9 cellular contexts compared by ENCODE assay signal in genomic region chr3:70090322-70090913, GRCh38.
DNase-seq lines count a peak whose midpoint lies in the region; ATAC-seq and TF ChIP-seq lines count a peak whose summit lies in the region.
"Had no signal": no experiment of that assay in that cellular context is flagged by ENCODE, and none has a peak within 500 bp of the region (broad histone marks: within the 10 kb centered on the region; RNA-seq: fewer than 3 reads in every experiment).

No MANE protein-coding gene starts in this region.

- H3K4me1 ChIP-seq in DND-41 (ENCODE audit: insufficient read depth, low read length): no peaks in the 10 kb centered on the region

- TF ChIP-seq CTCF in DND-41 (IDR thresholded peaks at IDR 0.05; ENCODE audit: borderline replicate concordance, extremely low read depth, low read length, poor library complexity, severe bottlenecking) (peak; percentile 67), WTC11 (IDR thresholded peaks at IDR 0.05) (peak; percentile 56)

- H3K4me2 ChIP-seq in DND-41 (ENCODE audit: insufficient read depth, low read length): no peak overlapping the region

- no peaks in the 10 kb centered on the region for H3K79me2 ChIP-seq in DND-41 (ENCODE audit: insufficient read depth, low read length)

- H2AFZ ChIP-seq in DND-41 (ENCODE audit: low read depth, low read length): no peak overlapping the region

- no peaks in the 10 kb centered on the region for H3K36me3 Mint-ChIP-seq in WTC11

- H3K9ac ChIP-seq in DND-41 (ENCODE audit: low read depth, low read length): no peak overlapping the region

- H3K4me3 ChIP-seq in DND-41 (ENCODE audit: low read depth in 1 of 2, low read length in 2 of 2): no peak overlapping the region
- H3K4me3 ChIP-seq: mucosa of descending colon had no signal

- no peaks in the 10 kb centered on the region for H3K27me3 Mint-ChIP-seq in WTC11 (ENCODE audit: low read depth)

- CTCF ChIA-PET in WTC11 (lab: Charles Lee): interaction anchor here (0.6 to 2.4 kb wide), 14 partner anchors 12 to 442 kb away, joined by 3 to 13 read pairs (median 3); no protein-coding TSS in a partner anchor

- no peaks in the 10 kb centered on the region for H3K9me3 Mint-ChIP-seq in WTC11

- H3K36me3 ChIP-seq in DND-41 (ENCODE audit: insufficient read depth, low read length): no peaks in the 10 kb centered on the region

- no peak overlapping the region for H3K4me3 Mint-ChIP-seq in WTC11

- H3K9me3 ChIP-seq in DND-41 (ENCODE audit: insufficient read depth, low read length, severe bottlenecking): no peaks in the 10 kb centered on the region
- H3K9me3 ChIP-seq: mucosa of descending colon had no signal

- POLR2A ChIA-PET in WTC11 (lab: Charles Lee): no interaction called here

- H3K27ac Mint-ChIP-seq in WTC11: no peak overlapping the region

- no peak for ATAC-seq in DND-41 (ENCODE audit: insufficient read depth, low read depth)
- ATAC-seq in HG02798 (IDR thresholded peaks at IDR 0.05; ENCODE audit: poor library complexity, unreplicated experiment): peak; percentile 48
- ATAC-seq in WTC11: no peak
- no peak for ATAC-seq in left colon
- no peak for ATAC-seq in GM19463 (IDR thresholded peaks at IDR 0.05; ENCODE audit: unreplicated experiment)
- ATAC-seq: mucosa of descending colon had no signal

- peaks cover 4% of the 10 kb centered on the region for H3K27me3 ChIP-seq in DND-41 (ENCODE audit: insufficient read depth, low read length, poor library complexity)

- no peak overlapping the region for H3K27ac ChIP-seq in DND-41 (ENCODE audit: low read length)

- DNase-seq in DND-41 (no peak), WTC11 (ENCODE audit: low spot score) (no peak), left kidney (ENCODE audit: low read depth, low spot score) (peak; percentile 21), left colon (no peak), DMS114 treated with DMSO at 0.1 percent for 48 hours (lab: John Stamatoyannopoulos, UW; ENCODE audit: unreplicated experiment) (no peak), DMS153 (lab: John Stamatoyannopoulos, UW) (no peak)

- peaks cover 10% of the 10 kb centered on the region; the same call in 1 of the 2 replicates for H3K4me1 Mint-ChIP-seq in WTC11

- H4K20me1 ChIP-seq in DND-41 (ENCODE audit: insufficient read depth, low read length): no peaks in the 10 kb centered on the region

- intact Hi-C loops in left colon (cut with DNase I, micrococcal nuclease): no loop called here

TF ChIP-seq in WTC11, 78 proteins besides CTCF, POLR2A, EP300 and RAD21:
- no peak for TF ChIP-seq TEAD4 (CRISPR knock-in tag; IDR thresholded peaks at IDR 0.05)
- TF ChIP-seq ZNF219 (CRISPR knock-in tag; IDR thresholded peaks at IDR 0.05; ENCODE audit: borderline replicate concordance): no peak
- no peak for TF ChIP-seq ATF1 (CRISPR knock-in tag; IDR thresholded peaks at IDR 0.05)
- no peak for TF ChIP-seq ZNF317 (CRISPR knock-in tag; IDR thresholded peaks at IDR 0.05; ENCODE audit: borderline replicate concordance, low read depth)
- TF ChIP-seq TCF7 (CRISPR knock-in tag; IDR thresholded peaks at IDR 0.05; ENCODE audit: low read depth): no peak
- TF ChIP-seq PRRX2 (CRISPR knock-in tag; IDR thresholded peaks at IDR 0.05): no peak
- no peak for TF ChIP-seq ESRRA (CRISPR knock-in tag; IDR thresholded peaks at IDR 0.05; ENCODE audit: borderline replicate concordance)
- TF ChIP-seq NR2C2 (CRISPR knock-in tag; IDR thresholded peaks at IDR 0.05): no peak
- no peak for TF ChIP-seq CREM (CRISPR knock-in tag; IDR thresholded peaks at IDR 0.05)
- no peak for TF ChIP-seq STAT6 (CRISPR knock-in tag; conservative IDR thresholded peaks at IDR 0.05; ENCODE audit: low read depth)
- no peak for TF ChIP-seq MAX (CRISPR knock-in tag; IDR thresholded peaks at IDR 0.05)
- TF ChIP-seq AR (CRISPR knock-in tag; IDR thresholded peaks at IDR 0.05): no peak
- TF ChIP-seq NFYB (CRISPR knock-in tag; conservative IDR thresholded peaks at IDR 0.05; ENCODE audit: low read depth): no peak
